Comparison of ENCODE assay signal across 3 cellular contexts in genomic region chr3:155688481-155688880, GRCh38.
"Had no signal": no experiment of that assay in that cellular context is flagged by ENCODE, and none has a peak within 500 bp of the region (broad histone marks: within the 10 kb centered on the region; RNA-seq: fewer than 3 reads in every experiment).

No MANE protein-coding gene starts in this region.

- H3K4me3 ChIP-seq: GM12878 had no signal

- ATAC-seq: GM12878 had no signal

- DNase-seq: GDM1, GF-D8 had no signal
